17 cellular contexts compared by ENCODE assay signal in the genomic region with DNA sequence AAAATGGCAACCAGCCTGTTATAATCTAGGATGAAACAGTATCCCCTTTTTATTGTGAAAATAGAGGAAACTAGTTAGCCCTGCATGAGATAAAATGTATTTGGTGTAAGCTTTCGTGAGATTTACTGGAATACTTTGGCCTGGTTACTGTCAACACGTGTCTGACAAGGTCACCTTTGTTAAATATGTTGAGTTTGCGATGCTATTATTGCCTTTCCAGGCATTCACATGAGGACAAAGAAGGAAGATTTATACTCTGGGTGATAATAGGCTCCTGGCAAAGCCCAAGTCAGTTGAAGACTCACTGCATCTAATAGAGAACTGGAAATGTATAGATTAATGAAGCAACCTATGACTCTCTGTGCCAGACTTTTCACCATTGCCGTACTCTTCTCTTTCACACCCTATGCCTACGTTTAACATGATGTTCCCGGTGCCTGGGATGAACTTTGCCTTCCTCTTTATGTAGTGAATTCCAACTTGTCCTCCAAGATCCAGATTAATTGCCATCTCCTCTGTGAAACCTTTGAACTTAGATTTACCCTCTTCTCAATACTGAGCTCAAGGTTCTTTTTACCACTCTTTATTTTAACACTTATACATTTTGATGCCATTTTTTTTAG. TPM values are rescaled to one million over a fixed set of nuclear protein-coding genes. Genes with fewer than 3 reads are reported as not detected.
"Had no signal": no experiment of that assay in that cellular context is flagged by ENCODE, and none has a peak within 500 bp of the region (broad histone marks: within the 10 kb centered on the region; RNA-seq: fewer than 3 reads in every experiment).

No MANE protein-coding gene starts in this region.

- ATAC-seq: gastroesophageal sphincter, lower lobe of right lung, T-helper 17 cell had no signal

- H3K9me3 ChIP-seq: adrenal gland, gastroesophageal sphincter, heart right ventricle, lower lobe of right lung, tibial artery had no signal

- H3K27me3 ChIP-seq: adrenal gland, gastroesophageal sphincter, heart right ventricle, tibial artery had no signal

- H3K4me3 ChIP-seq: gastroesophageal sphincter, heart right ventricle, lower lobe of right lung, tibial artery had no signal

- H3K27ac ChIP-seq: gastroesophageal sphincter, lower lobe of right lung, tibial artery, WERI-Rb-1 had no signal

- DNase-seq: activated CD4-positive, alpha-beta T cell treated with anti-CD3 and anti-CD28 coated beads for 1 hour; activated CD4-positive, alpha-beta T cell treated with anti-CD3 and anti-CD28 coated beads, Interleukin-2, amount 50 U/mL, for 4 hours; activated gamma-delta T cell; adrenal gland; endodermal cell; erythroblast; heart right ventricle; immature natural killer cell; lower lobe of right lung; nephron progenitor cell; nucleus accumbens; stimulated activated CD4-positive, alpha-beta T cell treated with anti-CD3 and anti-CD28 coated beads, Interleukin-2, amount 100 ng/mL, for 24 hours; stimulated activated naive CD4-positive, alpha-beta T cell treated with Interleukin-2 at 50 U/mL for 16 hours; T-helper 17 cell; tibial artery; WERI-Rb-1 had no signal

- H3K36me3 ChIP-seq: adrenal gland, gastroesophageal sphincter, heart right ventricle, lower lobe of right lung, tibial artery, WERI-Rb-1 had no signal

RNA-seq across cellular contexts. Expression of gene ITGA2, which starts 33.8 kb away (rescaled TPM):
- polyA plus RNA-seq: immature natural killer cell had no signal
